8 cellular contexts compared by ENCODE assay signal in genomic region chr1:41322835-41323234, GRCh38. TPM values are rescaled to one million over a fixed set of nuclear protein-coding genes. Genes with fewer than 3 reads are reported as not detected.
DNase-seq lines count a peak whose midpoint lies in the region; ATAC-seq and TF ChIP-seq lines count a peak whose summit lies in the region.

No MANE protein-coding gene starts in this region.

- H3K27me3 Mint-ChIP-seq in activated T-helper 1 cell treated with anti-CD3 and anti-CD28 coated beads, Interleukin-12 subunit alpha, Interleukin-12 subunit beta, Interleukin-2, Interleukin-4 antibody, amounts not matched to agents 30 ng/mL and 10 ng/mL and 1 ng/mL, durations not matched to agents 14 hours and 24 hours and 36 hours (ENCODE audit: insufficient read depth), result peaks cover 14% of the 10 kb centered on the region

- H3K27ac Mint-ChIP-seq in activated T-helper 1 cell treated with anti-CD3 and anti-CD28 coated beads, Interleukin-12 subunit alpha, Interleukin-12 subunit beta, Interleukin-2, Interleukin-4 antibody, amounts not matched to agents 30 ng/mL and 10 ng/mL and 1 ng/mL, durations not matched to agents 14 hours and 24 hours and 36 hours, result no peak overlapping the region

- no peaks in the 10 kb centered on the region for H3K9me3 Mint-ChIP-seq in activated T-helper 1 cell treated with anti-CD3 and anti-CD28 coated beads, Interleukin-12 subunit alpha, Interleukin-12 subunit beta, Interleukin-2, Interleukin-4 antibody, amounts not matched to agents 30 ng/mL and 10 ng/mL and 1 ng/mL, durations not matched to agents 14 hours and 24 hours and 36 hours

- H3K4me1 Mint-ChIP-seq in activated T-helper 1 cell treated with anti-CD3 and anti-CD28 coated beads, Interleukin-12 subunit alpha, Interleukin-12 subunit beta, Interleukin-2, Interleukin-4 antibody, amounts not matched to agents 30 ng/mL and 10 ng/mL and 1 ng/mL, durations not matched to agents 14 hours and 24 hours and 36 hours (ENCODE audit: low read depth), result no peaks in the 10 kb centered on the region

- H3K4me1 ChIP-seq in RWPE2 (ENCODE audit: insufficient read depth, poor library complexity, severe bottlenecking), result no peaks in the 10 kb centered on the region
- H3K4me1 ChIP-seq in right lobe of liver, result no peaks in the 10 kb centered on the region

- H3K27me3 ChIP-seq in RWPE2 (ENCODE audit: insufficient read depth, poor library complexity, severe bottlenecking) (no peaks in the 10 kb centered on the region), right lobe of liver (no peaks in the 10 kb centered on the region)

- no peak overlapping the region for H3K4me3 Mint-ChIP-seq in activated T-helper 1 cell treated with anti-CD3 and anti-CD28 coated beads, Interleukin-12 subunit alpha, Interleukin-12 subunit beta, Interleukin-2, Interleukin-4 antibody, amounts not matched to agents 30 ng/mL and 10 ng/mL and 1 ng/mL, durations not matched to agents 14 hours and 24 hours and 36 hours

- H3K4me3 ChIP-seq in RWPE2 (ENCODE audit: severe bottlenecking) (no peak overlapping the region), cardiac fibroblast (replicated peaks in 1 of 2; ENCODE audit: low read depth in 2 of 2, low read length in 2 of 2) (no peak overlapping the region), right lobe of liver (no peak overlapping the region)

- no peaks in the 10 kb centered on the region for H3K36me3 Mint-ChIP-seq in activated T-helper 1 cell treated with anti-CD3 and anti-CD28 coated beads, Interleukin-12 subunit alpha, Interleukin-12 subunit beta, Interleukin-2, Interleukin-4 antibody, amounts not matched to agents 30 ng/mL and 10 ng/mL and 1 ng/mL, durations not matched to agents 14 hours and 24 hours and 36 hours (ENCODE audit: low read depth)

- intact Hi-C loops in right lobe of liver (cut with DNase I), result no loop called here
- intact Hi-C loops in activated T-helper 1 cell treated with anti-CD3 and anti-CD28 coated beads, Interleukin-12 subunit alpha, Interleukin-12 subunit beta, Interleukin-2, Interleukin-4 antibody, amounts not matched to agents 30 ng/mL and 10 ng/mL and 1 ng/mL, durations not matched to agents 14 hours and 24 hours and 36 hours (cut with micrococcal nuclease), result no loop called here

- DNase-seq in DMS114 treated with DMSO at 0.1 percent for 48 hours (lab: John Stamatoyannopoulos, UW; ENCODE audit: unreplicated experiment), result peak; percentile 18
- peak; percentile 56 for DNase-seq in HK-2 (ENCODE audit: unreplicated experiment)
- DNase-seq in RWPE2 (ENCODE audit: low spot score), result no peak
- peak; percentile 32 to 38 for DNase-seq in cardiac fibroblast (ENCODE audit: low read depth in 2 of 2)
- DNase-seq in right lobe of liver, result peak in 2 of 3 donors; percentile 43 to 49
- no peak for DNase-seq in activated T-helper 1 cell treated with anti-CD3 and anti-CD28 coated beads, Interleukin-12 subunit alpha, Interleukin-12 subunit beta, Interleukin-2, Interleukin-4 antibody, amounts not matched to agents 30 ng/mL and 10 ng/mL and 1 ng/mL, durations not matched to agents 14 hours and 24 hours and 36 hours (ENCODE audit: low spot score)
- DNase-seq in NCI-H187 treated with DMSO at 0.1 percent for 48 hours (lab: John Stamatoyannopoulos, UW), result no peak

- WGBS in right lobe of liver (ENCODE audit: insufficient coverage, low coverage, low lambda C conversion rate, missing lambda C conversion rate), result 28% methylated on average over 4 of the region's 7 CpGs

- TF ChIP-seq CTCF in RWPE2 (IDR thresholded peaks at IDR 0.05; ENCODE audit: poor library complexity, severe bottlenecking) (peak; percentile 43), cardiac fibroblast (IDR thresholded peaks at IDR 0.05; ENCODE audit: low read depth, low read length) (peak; percentile 43), right lobe of liver (IDR thresholded peaks at IDR 0.05) (peak; percentile 20 to 45 (median 34))

- ATAC-seq in RWPE2 (ENCODE audit: low read depth) (peak; percentile 80), right lobe of liver (peak; percentile 58 to 86 (median 76)), GM19328 (IDR thresholded peaks at IDR 0.05; ENCODE audit: unreplicated experiment) (no peak)

- H3K36me3 ChIP-seq in RWPE2 (ENCODE audit: low read depth), result no peaks in the 10 kb centered on the region
- H3K36me3 ChIP-seq in right lobe of liver, result no peaks in the 10 kb centered on the region

- H3K9me3 ChIP-seq in RWPE2 (ENCODE audit: severe bottlenecking), result no peaks in the 10 kb centered on the region
- no peaks in the 10 kb centered on the region for H3K9me3 ChIP-seq in right lobe of liver

- no peak overlapping the region for H3K27ac ChIP-seq in RWPE2 (ENCODE audit: poor library complexity, severe bottlenecking)
- no peak overlapping the region for H3K27ac ChIP-seq in right lobe of liver

- TF ChIP-seq POLR2A in right lobe of liver (IDR thresholded peaks at IDR 0.05), result no peak

RNA-seq across cellular contexts. Expression of gene FOXO6, which starts 38.4 kb away (rescaled TPM):
- under 1 TPM in 3 of 6 experiments, not detected in 3; 0.12 to 0.55 (median 0.54) TPM for total RNA-seq in right lobe of liver
- not detected in 2 replicates for total RNA-seq in activated T-helper 1 cell treated with anti-CD3 and anti-CD28 coated beads, Interleukin-12 subunit alpha, Interleukin-12 subunit beta, Interleukin-2, Interleukin-4 antibody, amounts not matched to agents 30 ng/mL and 10 ng/mL and 1 ng/mL, durations not matched to agents 14 hours and 24 hours and 36 hours

Comparison
In these comparisons a context has a peak if more than half of its experiments do, and no peak if none do; other contexts are left out.
1. DNase-seq: peak in DMS114 treated with DMSO at 0.1 percent for 48 hours (single experiment), HK-2 (single experiment), cardiac fibroblast (2 of 2) and right lobe of liver (2 of 3); none in RWPE2 (single experiment), activated T-helper 1 cell treated with anti-CD3 and anti-CD28 coated beads, Interleukin-12 subunit alpha, Interleukin-12 subunit beta, Interleukin-2, Interleukin-4 antibody, amounts not matched to agents 30 ng/mL and 10 ng/mL and 1 ng/mL, durations not matched to agents 14 hours and 24 hours and 36 hours (single experiment) and NCI-H187 treated with DMSO at 0.1 percent for 48 hours (single experiment).
2. Peak in every context shown above with its lines, with median percentiles within 50 percentile points of each other: CTCF ChIP-seq.